Comparison of ENCODE assay signal across 2 cellular contexts in the genomic region with DNA sequence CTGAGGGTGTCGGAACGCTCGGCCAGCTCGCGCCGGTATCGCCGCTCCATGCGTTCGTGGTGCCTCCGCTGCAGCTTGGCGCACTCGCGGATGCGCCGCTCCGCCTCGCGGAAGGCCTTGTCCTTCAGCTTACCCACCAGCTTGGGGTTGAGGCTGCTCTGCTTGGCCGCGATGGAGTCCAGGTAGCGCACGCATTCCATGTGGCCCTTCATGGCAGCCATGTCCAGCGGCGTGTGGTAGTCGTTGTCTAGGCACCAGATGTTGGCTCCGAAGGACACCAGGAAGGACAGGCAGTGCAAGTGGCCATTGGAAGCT.
TF ChIP-seq lines count a peak whose summit lies in the region.

No MANE protein-coding gene starts in this region.

TF ChIP-seq in GM23338, 12 proteins besides CTCF, POLR2A, EP300 and RAD21:
- no peak for TF ChIP-seq EZH2 (IDR thresholded peaks at IDR 0.05; ENCODE audit: low read depth, unreplicated experiment)
- no peak for TF ChIP-seq ZNF331 (CRISPR knock-in tag; IDR thresholded peaks at IDR 0.05; ENCODE audit: low read depth)
- TF ChIP-seq NANOG (IDR thresholded peaks at IDR 0.05; ENCODE audit: borderline replicate concordance), result no peak
- no peak for TF ChIP-seq STAT1 (IDR thresholded peaks at IDR 0.05; ENCODE audit: unreplicated experiment)

TF ChIP-seq in K562, 482 proteins besides CTCF, POLR2A, EP300 and RAD21:
- TF ChIP-seq, protein P1, sequence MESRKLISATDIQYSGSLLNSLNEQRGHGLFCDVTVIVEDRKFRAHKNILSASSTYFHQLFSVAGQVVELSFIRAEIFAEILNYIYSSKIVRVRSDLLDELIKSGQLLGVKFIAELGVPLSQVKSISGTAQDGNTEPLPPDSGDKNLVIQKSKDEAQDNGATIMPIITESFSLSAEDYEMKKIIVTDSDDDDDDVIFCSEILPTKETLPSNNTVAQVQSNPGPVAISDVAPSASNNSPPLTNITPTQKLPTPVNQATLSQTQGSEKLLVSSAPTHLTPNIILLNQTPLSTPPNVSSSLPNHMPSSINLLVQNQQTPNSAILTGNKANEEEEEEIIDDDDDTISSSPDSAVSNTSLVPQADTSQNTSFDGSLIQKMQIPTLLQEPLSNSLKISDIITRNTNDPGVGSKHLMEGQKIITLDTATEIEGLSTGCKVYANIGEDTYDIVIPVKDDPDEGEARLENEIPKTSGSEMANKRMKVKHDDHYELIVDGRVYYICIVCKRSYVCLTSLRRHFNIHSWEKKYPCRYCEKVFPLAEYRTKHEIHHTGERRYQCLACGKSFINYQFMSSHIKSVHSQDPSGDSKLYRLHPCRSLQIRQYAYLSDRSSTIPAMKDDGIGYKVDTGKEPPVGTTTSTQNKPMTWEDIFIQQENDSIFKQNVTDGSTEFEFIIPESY (CRISPR knock-in tag; IDR thresholded peaks at IDR 0.05), result peak; percentile 95
- TF ChIP-seq ZNF282 (CRISPR knock-in tag; IDR thresholded peaks at IDR 0.05) (no peak), ZKSCAN8 (CRISPR knock-in tag; IDR thresholded peaks at IDR 0.05) (no peak)
- TF ChIP-seq, protein P2, sequence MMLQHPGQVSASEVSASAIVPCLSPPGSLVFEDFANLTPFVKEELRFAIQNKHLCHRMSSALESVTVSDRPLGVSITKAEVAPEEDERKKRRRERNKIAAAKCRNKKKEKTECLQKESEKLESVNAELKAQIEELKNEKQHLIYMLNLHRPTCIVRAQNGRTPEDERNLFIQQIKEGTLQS (IDR thresholded peaks at IDR 0.05), result peak; percentile 18; the same call in 1 of the 2 replicates
- TF ChIP-seq, protein P2 (CRISPR knock-in tag; conservative IDR thresholded peaks at IDR 0.05), result no peak
